Comparison of ENCODE assay signal across 8 cellular contexts in the genomic region with DNA sequence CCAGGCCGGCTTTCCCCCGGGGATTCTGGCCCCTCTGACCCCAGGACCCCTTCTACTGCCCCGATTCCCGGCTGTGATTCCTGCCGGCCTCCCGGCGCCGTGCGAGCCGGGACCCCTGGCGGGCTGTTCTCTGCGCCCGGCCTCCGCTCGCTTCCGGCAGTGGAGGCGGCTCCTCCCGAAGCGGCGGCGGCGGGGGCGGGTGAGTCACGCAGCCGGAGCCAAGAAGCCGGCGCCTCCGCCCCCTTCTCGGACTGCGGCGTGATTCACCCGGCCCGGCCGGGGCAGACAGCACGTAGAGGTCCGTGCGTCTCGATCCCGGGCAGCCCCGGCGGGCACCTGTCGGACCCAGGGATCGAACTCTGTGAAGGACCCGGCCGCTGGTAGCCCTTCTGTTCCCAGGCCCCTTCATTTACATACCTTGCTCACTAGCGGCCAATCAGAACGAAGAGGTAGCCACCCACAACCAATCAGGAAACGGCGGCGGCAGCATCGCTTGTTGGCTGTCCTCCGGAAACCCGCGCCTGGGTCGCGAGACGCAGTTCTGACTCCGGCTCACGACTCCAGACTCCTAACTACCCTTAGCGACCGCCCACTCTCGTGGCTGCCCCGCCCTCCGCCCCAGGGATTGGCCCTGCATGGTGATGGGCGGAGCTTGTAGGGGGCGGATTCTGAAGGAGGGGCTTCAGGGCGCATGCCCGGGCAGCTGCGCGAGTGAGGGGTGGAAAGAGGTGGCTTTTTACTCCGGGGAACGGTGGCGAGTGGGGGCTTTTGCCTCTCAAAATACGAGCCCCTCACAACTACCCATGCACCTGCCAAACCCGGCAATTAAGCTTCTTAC. TPM values are rescaled to one million over a fixed set of nuclear protein-coding genes. Genes with fewer than 3 reads are reported as not detected.
DNase-seq lines count a peak whose midpoint lies in the region; ATAC-seq, FAIRE-seq and TF ChIP-seq lines count a peak whose summit lies in the region.

A gene with protein sequence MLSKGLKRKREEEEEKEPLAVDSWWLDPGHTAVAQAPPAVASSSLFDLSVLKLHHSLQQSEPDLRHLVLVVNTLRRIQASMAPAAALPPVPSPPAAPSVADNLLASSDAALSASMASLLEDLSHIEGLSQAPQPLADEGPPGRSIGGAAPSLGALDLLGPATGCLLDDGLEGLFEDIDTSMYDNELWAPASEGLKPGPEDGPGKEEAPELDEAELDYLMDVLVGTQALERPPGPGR (minus strand): TSS at position 543 of the 838 bp plus-strand sequence. CDS start 2,446 bp downstream, outside the sequence.

- peak within 1 kb of the TSS; percentile 94 for H3K4me2 ChIP-seq in mesenchymal stem cell (ENCODE audit: low read length, poor library complexity, severe bottlenecking)

- peak within 1 kb of the TSS; percentile 96 for H2BK120ac ChIP-seq in mesenchymal stem cell (ENCODE audit: low read depth, low read length)

- TF ChIP-seq CTCF in Caco-2 (IDR thresholded peaks at IDR 0.05; ENCODE audit: insufficient read depth in 1 of 2, low read depth in 1 of 2, low read length in 1 of 2, severe bottlenecking in 1 of 2, unreplicated experiment in 1 of 2), result peak; percentile 91 to 95

- H3K27me3 ChIP-seq in Caco-2 (replicated peaks; ENCODE audit: control insufficient read depth, insufficient read depth, low read length) (no peaks in the 10 kb centered on the region), mesenchymal stem cell (ENCODE audit: control insufficient read depth in 1 of 2, insufficient read depth in 1 of 2, low read length in 2 of 2) (no peaks in the 10 kb centered on the region)

- peak within 1 kb of the TSS in 1 of 2 experiments; percentile 94 for H3K14ac ChIP-seq in mesenchymal stem cell (ENCODE audit: low read length in 2 of 2)

- TSS peak; percentile 60 for BruUV-seq in Caco-2 (replicated peaks; lab: Mats Ljungman, UMichigan)

- peak within 1 kb of the TSS; percentile 99 for H3K9ac ChIP-seq in mesenchymal stem cell (ENCODE audit: low read length)

- peak within 1 kb of the TSS; percentile 83 for H4K8ac ChIP-seq in mesenchymal stem cell (ENCODE audit: low read length)

- peak within 1 kb of the TSS; percentile 75 for H2BK12ac ChIP-seq in mesenchymal stem cell (ENCODE audit: low read length in 2 of 2)

- H3K4me1 ChIP-seq in Caco-2 (no peaks in the 10 kb centered on the region), mesenchymal stem cell (ENCODE audit: control insufficient read depth, insufficient read depth, low read depth, low read length) (peaks cover 10% of the 10 kb centered on the region)

- H3K79me1 ChIP-seq in mesenchymal stem cell (replicated peaks; ENCODE audit: low read length, poor library complexity, severe bottlenecking), result peaks cover 6% of the 10 kb centered on the region

- intact Hi-C loops in Caco-2 (cut with micrococcal nuclease; ENCODE audit: unreplicated experiment), result loop anchor here (1.0 kb wide), 2 partner anchors 19 to 40 kb away; a partner anchor contains a TSS

- H3K36me3 ChIP-seq in Caco-2 (ENCODE audit: control insufficient read depth, insufficient read depth, low read length) (no peaks in the 10 kb centered on the region; the same call in 1 of the 2 replicates), mesenchymal stem cell (ENCODE audit: control insufficient read depth in 1 of 2, insufficient read depth in 2 of 2, low read depth in 1 of 2, low read length in 2 of 2) (peaks cover 11 to 15% of the 10 kb centered on the region in 2 experiments)

- H3K4me1 Mint-ChIP-seq in Caco-2 (ENCODE audit: low read depth, unreplicated experiment), result peaks cover 8% of the 10 kb centered on the region
- H3K4me1 Mint-ChIP-seq in effector memory CD8-positive, alpha-beta T cell (ENCODE audit: low read depth in 2 of 2), result peaks cover 11 to 13% of the 10 kb centered on the region in 2 donors

- CTCF ChIA-PET in Caco-2 (lab: Charles Lee), result interaction anchor here (0.5 to 1.7 kb wide), 11 partner anchors 10 to 139 kb away, joined by 3 to 17 read pairs (median 3); a partner anchor contains a TSS

- H3K27me3 Mint-ChIP-seq in Caco-2 (ENCODE audit: insufficient read depth, unreplicated experiment), result no peaks in the 10 kb centered on the region
- H3K27me3 Mint-ChIP-seq in effector memory CD8-positive, alpha-beta T cell, result no peaks in the 10 kb centered on the region

- POLR2A ChIA-PET in Caco-2 (lab: Charles Lee), result interaction anchor here (0.6 to 2.2 kb wide), 16 partner anchors 9 to 981 kb away, joined by 3 to 26 read pairs (median 4); a partner anchor contains a TSS

- peak within 1 kb of the TSS; percentile 85 for H4K91ac ChIP-seq in mesenchymal stem cell (ENCODE audit: low read length)

- peak within 1 kb of the TSS; percentile 86 to 96 for H3K18ac ChIP-seq in mesenchymal stem cell (ENCODE audit: low read depth in 1 of 2, low read length in 2 of 2)

- peak; percentile 92 for FAIRE-seq in HTR-8/SVneo (lab: Jason Lieb, UNC)

- H3K4me3 ChIP-seq in Caco-2 (ENCODE audit: low read depth, low read length) (peak within 1 kb of the TSS; percentile 46), mesenchymal stem cell (ENCODE audit: insufficient read depth in 1 of 2, low read depth in 1 of 2, low read length in 2 of 2) (peak within 1 kb of the TSS; percentile 80 to 86)

- H3K9me3 ChIP-seq in Caco-2, result no peaks in the 10 kb centered on the region
- no peaks in the 10 kb centered on the region for H3K9me3 ChIP-seq in mesenchymal stem cell (ENCODE audit: control insufficient read depth, low read length)

- H3K9me3 Mint-ChIP-seq in Caco-2 (ENCODE audit: unreplicated experiment), result no peaks in the 10 kb centered on the region
- no peaks in the 10 kb centered on the region for H3K9me3 Mint-ChIP-seq in effector memory CD8-positive, alpha-beta T cell

- peak within 1 kb of the TSS; percentile 99 for H3K27ac ChIP-seq in mesenchymal stem cell (ENCODE audit: low read length, poor library complexity, severe bottlenecking)

- peak within 1 kb of the TSS; percentile 88 for H2AK5ac ChIP-seq in mesenchymal stem cell (ENCODE audit: low read length, severe bottlenecking)

- H3K27ac Mint-ChIP-seq in Caco-2 (ENCODE audit: unreplicated experiment), result peak within 1 kb of the TSS; percentile 90
- H3K27ac Mint-ChIP-seq in effector memory CD8-positive, alpha-beta T cell, result peak within 1 kb of the TSS; percentile 95 to 97

- peaks cover 25% of the 10 kb centered on the region for H3K36me3 Mint-ChIP-seq in Caco-2 (ENCODE audit: insufficient read depth, unreplicated experiment)
- H3K36me3 Mint-ChIP-seq in effector memory CD8-positive, alpha-beta T cell (ENCODE audit: insufficient read depth), result peaks cover 46% of the 10 kb centered on the region

- H3K23ac ChIP-seq in mesenchymal stem cell (ENCODE audit: low read length in 2 of 2), result peak within 1 kb of the TSS; percentile 67 to 98

- H3K4ac ChIP-seq in mesenchymal stem cell (ENCODE audit: low read depth in 1 of 2, low read length in 2 of 2), result peak within 1 kb of the TSS; percentile 73 to 89

- DNase-seq in Caco-2 (peak; percentile 100), HTR-8/SVneo (ENCODE audit: insufficient read length, low spot score) (peak; percentile 97), NOMO-1 treated with DMSO at 0.1 percent for 48 hours (lab: John Stamatoyannopoulos, UW; ENCODE audit: unreplicated experiment) (peak; percentile 99), mesenchymal stem cell (peak; percentile 99)
- peak; percentile 98 to 99 (median 99) for DNase-seq in activated CD8-positive, alpha-beta memory T cell treated with anti-CD3 and anti-CD28 coated beads for 48 hours (ENCODE audit: low read depth in 2 of 3, low spot score in 2 of 3)
- peak; percentile 100 for DNase-seq in effector memory CD8-positive, alpha-beta T cell
- peak; percentile 100 for DNase-seq in stimulated activated CD8-positive, alpha-beta memory T cell treated with anti-CD3 and anti-CD28 coated beads, Interleukin-12 subunit alpha, Interleukin-12 subunit beta, amount 100 ng/mL, for 4 hours (ENCODE audit: low read depth)

- ATAC-seq in GM21360 (IDR thresholded peaks at IDR 0.05; ENCODE audit: unreplicated experiment), result peak; percentile 73
- ATAC-seq in effector memory CD8-positive, alpha-beta T cell (replicated peaks), result peak; percentile 86

- under 1% methylated on average over 61 of the region's 75 CpGs for WGBS in mesenchymal stem cell

- peak within 1 kb of the TSS; percentile 97 for H2BK5ac ChIP-seq in mesenchymal stem cell (ENCODE audit: low read depth, low read length, poor library complexity, severe bottlenecking)

- peak within 1 kb of the TSS; percentile 100 for H2BK15ac ChIP-seq in mesenchymal stem cell (ENCODE audit: low read depth, poor library complexity, severe bottlenecking)

- peak within 1 kb of the TSS; percentile 93 for H3K4me3 Mint-ChIP-seq in Caco-2 (ENCODE audit: unreplicated experiment)
- H3K4me3 Mint-ChIP-seq in effector memory CD8-positive, alpha-beta T cell, result peak within 1 kb of the TSS; percentile 98 to 99

- no peak within 1 kb of the TSS for H2AFZ ChIP-seq in mesenchymal stem cell (ENCODE audit: low read depth, low read length)

RNA-seq across cellular contexts. Expression of the gene that starts here (rescaled TPM):
- 7.7 and 8.6 TPM in 2 replicates for total RNA-seq in Caco-2 (2022)
- polyA plus RNA-seq in mesenchymal stem cell (2013, experiment 1 of 2), result 11.7 TPM
- 12.3 TPM for polyA plus RNA-seq in mesenchymal stem cell (2013, experiment 2 of 2)

Comparison
In these comparisons a context has a peak if more than half of its experiments do, and no peak if none do; other contexts are left out.
1. Peak in every context shown above with its lines: DNase-seq, ATAC-seq, H3K4me3 ChIP-seq and H3K27ac ChIP-seq.